1 cellular context compared by ENCODE assay signal in genomic region chr6:71510057-71510713, GRCh38.
TF ChIP-seq lines count a peak whose summit lies in the region.

No MANE protein-coding gene starts in this region.

TF ChIP-seq in H1, 55 proteins besides CTCF, POLR2A, EP300 and RAD21 (continued from another document):
- TF ChIP-seq USF2 (IDR thresholded peaks at IDR 0.05; ENCODE audit: low read length), result no peak
- TF ChIP-seq ATF3 (IDR thresholded peaks at IDR 0.05; ENCODE audit: insufficient read depth, low read depth, low read length), result no peak
- no peak for TF ChIP-seq SP4 (IDR thresholded peaks at IDR 0.05; ENCODE audit: low read length)
- no peak for TF ChIP-seq HDAC2 (IDR thresholded peaks at IDR 0.05; ENCODE audit: borderline replicate concordance in 1 of 2, low read depth in 2 of 2, low read length in 2 of 2)
- no peak for TF ChIP-seq POLR2AphosphoS5 (IDR thresholded peaks at IDR 0.05; ENCODE audit: low read depth, low read length)
- no peak for TF ChIP-seq SP2 (IDR thresholded peaks at IDR 0.05; ENCODE audit: low read length)
- no peak for TF ChIP-seq EGR1 (IDR thresholded peaks at IDR 0.05; ENCODE audit: borderline replicate concordance, low read depth, low read length)
- no peak for TF ChIP-seq E2F6 (IDR thresholded peaks at IDR 0.05)
- TF ChIP-seq JUND (IDR thresholded peaks at IDR 0.05; ENCODE audit: low read length), result no peak
- no peak for TF ChIP-seq CTBP2 (IDR thresholded peaks at IDR 0.05; ENCODE audit: borderline replicate concordance, insufficient read depth, insufficient read length, low read length)
- no peak for TF ChIP-seq ZNF274 (IDR thresholded peaks at IDR 0.05; ENCODE audit: borderline replicate concordance, extremely low read depth, low read length)
- TF ChIP-seq CEBPB (IDR thresholded peaks at IDR 0.05; ENCODE audit: low read depth, low read length), result no peak
- no peak for TF ChIP-seq GTF2F1 (IDR thresholded peaks at IDR 0.05; ENCODE audit: borderline replicate concordance, low read depth, low read length)
